ENCODE assay signal across 27 cellular contexts in the genomic region with DNA sequence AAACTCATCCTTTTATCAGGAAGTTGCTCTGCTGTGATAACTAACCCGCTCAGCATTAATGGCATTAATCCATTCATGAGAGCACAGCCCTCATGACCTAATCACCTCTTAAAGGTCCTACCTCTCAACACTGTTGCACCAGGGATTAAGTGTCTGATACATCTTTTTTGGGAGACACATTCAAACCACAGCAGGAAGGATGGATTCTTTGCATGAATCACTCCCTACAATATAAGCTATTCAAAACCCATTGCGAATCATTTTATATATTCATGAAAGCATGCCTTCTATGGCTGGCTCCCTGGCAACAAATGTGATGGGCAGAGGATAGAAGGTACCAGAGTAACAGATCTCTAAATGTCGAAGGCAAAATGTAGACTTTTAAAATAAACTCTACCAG. TPM values are rescaled to one million over a fixed set of nuclear protein-coding genes. Genes with fewer than 3 reads are reported as not detected.
A peak's percentile ranks its signal among the peaks of the same experiment; 100 is the strongest.
DNase-seq lines count a peak whose midpoint lies in the region; ATAC-seq, FAIRE-seq and TF ChIP-seq lines count a peak whose summit lies in the region.
"Had no signal": no experiment of that assay in that cellular context is flagged by ENCODE, and none has a peak within 500 bp of the region (broad histone marks: within the 10 kb centered on the region; RNA-seq: fewer than 3 reads in every experiment).

No MANE protein-coding gene starts in this region.

- POLR2A ChIA-PET in A549 (lab: Yijun Ruan, JAX): no interaction called here

- TF ChIP-seq POLR2A in A549 (IDR thresholded peaks at IDR 0.05; ENCODE audit: low read length) (no peak), tibial nerve (IDR thresholded peaks at IDR 0.05) (no peak)

- 82% methylated on average over 3 of the region's 3 CpGs for WGBS in A549 (ENCODE audit: missing lambda C conversion rate)
- 82 to 83% methylated on average over 3 of the region's 3 CpGs for WGBS in tibial nerve, 2 donors

- H3K36me3 ChIP-seq in tibial nerve: peaks cover 0 to 36% (median 0%) of the 10 kb centered on the region in 3 donors

- in situ Hi-C loops in SK-MEL-5 (cut with HindIII; ENCODE audit: low pct_unique_long_range_greater_than_20kb, low sequenced_read_pairs): no loop called here

- H3K9me3 ChIP-seq in A549: no peaks in the 10 kb centered on the region
- H3K9me3 ChIP-seq in tibial nerve: no peaks in the 10 kb centered on the region
- H3K9me3 ChIP-seq: BLaER1, Caco-2, left lung had no signal

- CTCF ChIA-PET in A549 (lab: Yijun Ruan, JAX): no interaction called here

- H3K27me3 ChIP-seq in tibial nerve: no peaks in the 10 kb centered on the region
- H3K27me3 ChIP-seq: BLaER1, cardiac muscle cell, left lung had no signal

- peak overlapping the region in 1 of 2 experiments; percentile 55; a peak in 1 of 6 replicates for H3K27ac ChIP-seq in A549
- H3K27ac ChIP-seq in tibial nerve: no peak overlapping the region
- H3K27ac ChIP-seq: BLaER1, cardiac muscle cell, coronary artery had no signal

- no peak for FAIRE-seq in A549 (lab: Jason Lieb, UNC)
- FAIRE-seq: urothelium cell line had no signal

- no peak for DNase-seq in A549 (ENCODE audit: low read depth in 1 of 2, low spot score in 1 of 2)
- DNase-seq in HCEC 1CT: peak; percentile 53
- DNase-seq in SK-MEL-5 (ENCODE audit: low read depth, low spot score): peak; percentile 4
- DNase-seq in iris pigment epithelial cell (ENCODE audit: low read depth): peak; percentile 38
- no peak for DNase-seq in SIG-M5 treated with dmso at 0.1 percent for 504 hours (lab: John Stamatoyannopoulos, UW; ENCODE audit: unreplicated experiment)
- no peak for DNase-seq in tibial nerve (ENCODE audit: low spot score in 2 of 2)
- DNase-seq: activated CD8-positive, alpha-beta T cell treated with anti-CD3 and anti-CD28 coated beads, Interleukin-2, amount 10 ng/mL, durations not matched to agents 7 days and 5 days; anterior cingulate cortex; Caco-2; DND-41; endodermal cell; KG1; left lung; mesendoderm; NCI-H146; NCI-H2107; NCI-H446; stimulated activated CD4-positive, alpha-beta T cell treated with anti-CD3 and anti-CD28 coated beads, Interleukin-4, amount 100 ng/mL, for 4 hours had no signal

- no peak for TF ChIP-seq RAD21 in A549 (conservative IDR thresholded peaks at IDR 0.05 in 1 of 2, IDR thresholded peaks at IDR 0.05 in 1 of 2)

- no peak overlapping the region for H3K4me2 ChIP-seq in A549
- H3K4me2 ChIP-seq: BLaER1 had no signal

- ATAC-seq in A549: no peak; a peak in 1 of 6 replicates
- ATAC-seq in HG03520 (IDR thresholded peaks at IDR 0.05; ENCODE audit: unreplicated experiment): no peak
- ATAC-seq in GM18870 (IDR thresholded peaks at IDR 0.05; ENCODE audit: unreplicated experiment): no peak
- ATAC-seq: activated CD8-positive, alpha-beta T cell treated with anti-CD3 and anti-CD28 coated beads, Interleukin-2, amount 10 ng/mL, durations not matched to agents 7 days and 5 days; activated naive CD4-positive, alpha-beta T cell treated with anti-CD3 and anti-CD28 coated beads, Interleukin-2, amount 50 U/mL, for 72 hours; left lung; sciatic nerve; stimulated activated memory B cell treated with anti-CD40 and anti-IgM and Interleukin-4, amounts not matched to agents 10 μg/mL and 1 μg/mL and 100 μg/mL, for 72 hours had no signal

- no peak for TF ChIP-seq EP300 in A549 (IDR thresholded peaks at IDR 0.05)
- TF ChIP-seq EP300 in tibial nerve (IDR thresholded peaks at IDR 0.05): no peak

- no peak for TF ChIP-seq CTCF in A549 (IDR thresholded peaks at IDR 0.05)
- no peak for TF ChIP-seq CTCF in tibial nerve (IDR thresholded peaks at IDR 0.05)

- peaks cover 8% of the 10 kb centered on the region; the same call in 1 of the 3 replicates for H3K4me1 ChIP-seq in A549
- H3K4me1 ChIP-seq in tibial nerve: no peaks in the 10 kb centered on the region
- H3K4me1 ChIP-seq: Caco-2, left lung had no signal

- H3K4me3 ChIP-seq in A549 (no peak overlapping the region), tibial nerve (no peak overlapping the region)
- H3K4me3 ChIP-seq: BLaER1, cardiac muscle cell, coronary artery, left lung had no signal

TF ChIP-seq in A549, 52 proteins besides CTCF, POLR2A, EP300 and RAD21:
- no peak for TF ChIP-seq ZFP36 (IDR thresholded peaks at IDR 0.05; ENCODE audit: borderline replicate concordance, partially characterized antibody)
- peak; percentile 23 for TF ChIP-seq MAFK (IDR thresholded peaks at IDR 0.05; ENCODE audit: partially characterized antibody)

RNA-seq across cellular contexts. Expression of a gene that starts 27.6 kb away (rescaled TPM):
- not detected in 2 replicates for polyA plus RNA-seq in A549 (2011; rRNA removed)
- polyA plus RNA-seq in A549 (2012; cell fraction: cytosol; rRNA removed): not detected in 2 replicates
- not detected in 2 replicates for polyA plus RNA-seq in A549 (2012; cell fraction: nucleus; rRNA removed)
- not detected in 3 replicates for polyA plus RNA-seq in A549 (2017; fragmentation: RNase III; extraction: RNeasy Plus Mini Kit Qiagen cat#74134 plus additional on column Dnase treatment)
- polyA minus RNA-seq in A549 (2011; rRNA and poly(A)+ RNA removed): not detected in 2 replicates
- total RNA-seq in SK-MEL-5 (2014; rRNA removed; shearing (Covaris generic)): not detected in 2 replicates
- 0.04 TPM in 1 of 2 replicates, not detected in the other for polyA plus RNA-seq in SK-MEL-5 (2015; cell fraction: cytosol; rRNA removed)
- polyA plus RNA-seq in SK-MEL-5 (2015; cell fraction: nucleus; rRNA removed): not detected in 2 replicates
- under 1 TPM; 0.20 to 0.87 (median 0.25) TPM for total RNA-seq in tibial nerve
- total RNA-seq: Caco-2 had no signal

RNA-seq across cellular contexts. Expression of a gene that starts 35.4 kb away (rescaled TPM):
- polyA plus RNA-seq in A549 (2011; rRNA removed): 94.4 and 95.0 TPM in 2 replicates
- 104 and 121 TPM in 2 replicates for polyA plus RNA-seq in A549 (2012; cell fraction: cytosol; rRNA removed)
- polyA plus RNA-seq in A549 (2012; cell fraction: nucleus; rRNA removed): 57.5 and 70.9 TPM in 2 replicates
- polyA plus RNA-seq in A549 (2017; fragmentation: RNase III; extraction: RNeasy Plus Mini Kit Qiagen cat#74134 plus additional on column Dnase treatment): 51.8 to 56.7 TPM (median 53.1 TPM) in 3 replicates
- polyA minus RNA-seq in A549 (2011; rRNA and poly(A)+ RNA removed): 22.4 and 24.4 TPM in 2 replicates
- 97.8 and 114 TPM in 2 replicates for total RNA-seq in SK-MEL-5 (2014; rRNA removed; shearing (Covaris generic))
- 68.4 and 84.7 TPM in 2 replicates for polyA plus RNA-seq in SK-MEL-5 (2015; cell fraction: cytosol; rRNA removed)
- 16.7 and 39.0 TPM in 2 replicates for polyA plus RNA-seq in SK-MEL-5 (2015; cell fraction: nucleus; rRNA removed)
- 10 to 100 TPM; 66.6 to 89.4 (median 83.2) TPM for total RNA-seq in tibial nerve

Comparison
In these comparisons a context has a peak if more than half of its experiments do, and no peak if none do; other contexts are left out.
1. DNase-seq: peak in HCEC 1CT (single experiment), SK-MEL-5 (single experiment) and iris pigment epithelial cell (single experiment); none in A549 (0 of 2), SIG-M5 treated with dmso at 0.1 percent for 504 hours (single experiment) and tibial nerve (0 of 2).